19 cellular contexts compared by ENCODE assay signal in the genomic region with DNA sequence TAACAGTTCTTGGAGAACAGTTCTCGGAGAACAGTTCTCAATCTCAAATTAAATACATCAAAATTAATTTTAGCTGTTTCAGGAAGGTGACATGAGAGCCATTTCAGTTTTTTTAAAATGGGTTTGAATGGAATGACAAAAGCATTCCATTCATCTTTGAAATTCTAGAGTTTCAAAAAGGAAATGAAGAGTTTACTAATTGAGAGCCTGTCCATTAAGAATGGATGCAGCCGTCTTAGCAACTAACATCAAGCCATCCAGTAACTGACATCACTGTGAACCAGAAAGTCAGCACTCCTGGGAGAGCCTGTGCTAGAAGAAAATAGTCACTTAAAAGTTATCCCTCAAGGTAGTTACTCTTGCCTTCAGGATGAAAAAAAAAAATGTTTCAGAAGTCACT. TPM values are rescaled to one million over a fixed set of nuclear protein-coding genes. Genes with fewer than 3 reads are reported as not detected.
A peak's percentile ranks its signal among the peaks of the same experiment; 100 is the strongest.
DNase-seq lines count a peak whose midpoint lies in the region; ATAC-seq, FAIRE-seq and TF ChIP-seq lines count a peak whose summit lies in the region.
"Had no signal": no experiment of that assay in that cellular context is flagged by ENCODE, and none has a peak within 500 bp of the region (broad histone marks: within the 10 kb centered on the region; RNA-seq: fewer than 3 reads in every experiment).

No MANE protein-coding gene starts in this region.

- no peak for FAIRE-seq in small intestine (lab: Jason Lieb, UNC)

- no peaks in the 10 kb centered on the region for H3K9me2 ChIP-seq in OCI-LY7 (ENCODE audit: insufficient read depth, low read length)

- POLR2A ChIA-PET in OCI-LY7 (lab: Charles Lee), result no interaction called here

- H3K36me3 ChIP-seq in RWPE2 (ENCODE audit: low read depth) (no peaks in the 10 kb centered on the region), fibroblast of lung (ENCODE audit: control insufficient read depth, insufficient read depth, low read length) (no peaks in the 10 kb centered on the region), OCI-LY7 (ENCODE audit: insufficient read depth, low read length) (no peaks in the 10 kb centered on the region), small intestine (ENCODE audit: control insufficient read depth in 2 of 2, insufficient read depth in 2 of 2, low read length in 2 of 2) (no peaks in the 10 kb centered on the region)
- H3K36me3 ChIP-seq: neutrophil had no signal

- H3K79me2 ChIP-seq in fibroblast of lung (ENCODE audit: control insufficient read depth, insufficient read depth, low read length) (no peaks in the 10 kb centered on the region), OCI-LY7 (ENCODE audit: insufficient read depth, low read depth, low read length) (no peaks in the 10 kb centered on the region)

- no TSS peak for BruUV-seq in OCI-LY7 (replicated peaks; lab: Mats Ljungman, UMichigan)

- peak overlapping the region; percentile 33 for H3K4me2 ChIP-seq in fibroblast of lung (ENCODE audit: extremely low read depth, insufficient read depth, low read length)
- H3K4me2 ChIP-seq in OCI-LY7 (ENCODE audit: low read length), result no peak overlapping the region

- WGBS in small intestine, 3 donors, result 59 to 83% (median 63%) methylated on average over 2 of the region's 2 CpGs

- H3K4me1 ChIP-seq in RWPE2 (ENCODE audit: insufficient read depth, poor library complexity, severe bottlenecking) (peaks cover 26% of the 10 kb centered on the region), fibroblast of lung (ENCODE audit: control insufficient read depth, extremely low read depth, insufficient read depth, low read length) (peaks cover 5% of the 10 kb centered on the region), OCI-LY7 (ENCODE audit: insufficient read depth, low read length, poor library complexity, severe bottlenecking) (no peaks in the 10 kb centered on the region), small intestine (ENCODE audit: control insufficient read depth in 2 of 2, insufficient read depth in 1 of 2, low read depth in 1 of 2, low read length in 1 of 2) (no peaks in the 10 kb centered on the region)

- H3K9ac ChIP-seq in fibroblast of lung (ENCODE audit: insufficient read depth, low read length), result no peak overlapping the region

- DNase-seq in DMS114 treated with DMSO at 0.1 percent for 48 hours (lab: John Stamatoyannopoulos, UW; ENCODE audit: unreplicated experiment) (peak; percentile 24), RWPE2 (ENCODE audit: low spot score) (no peak), fibroblast of lung (ENCODE audit: low read depth in 2 of 2) (peak in 1 of 2 donors; percentile 65), renal cortical epithelial cell (ENCODE audit: low read depth) (peak; percentile 9), OCI-LY7 (ENCODE audit: low spot score) (no peak), NCI-H128 (lab: John Stamatoyannopoulos, UW; ENCODE audit: unreplicated experiment) (no peak), small intestine (no peak)
- DNase-seq: activated CD4-positive, alpha-beta T cell treated with anti-CD3 and anti-CD28 coated beads, Interleukin-2, amount 10 ng/mL, durations not matched to agents 24 days and 14 days; activated naive CD8-positive, alpha-beta T cell treated with anti-CD3 and anti-CD28 coated beads, Interleukin-2, amount 50 U/mL, for 24 hours; activated T-cell treated with anti-CD3 and anti-CD28 coated beads, Interleukin-2, amount 50 U/mL, for 72 hours; cortex of kidney; DMS53; NCI-H2029 treated with DMSO at 0.1 percent for 48 hours; NCI-H82; stimulated activated naive CD8-positive, alpha-beta T cell treated with anti-CD3 and anti-CD28 coated beads, Interleukin-15, amount 100 ng/mL, for 72 hours had no signal

- H3K9me3 ChIP-seq in RWPE2 (ENCODE audit: severe bottlenecking), result peaks cover 6% of the 10 kb centered on the region
- H3K9me3 ChIP-seq in fibroblast of lung (ENCODE audit: control insufficient read depth, insufficient read depth, low read depth, low read length), result no peaks in the 10 kb centered on the region
- H3K9me3 ChIP-seq in OCI-LY7 (ENCODE audit: low read length), result 0 out of 2 replicates have a peak, but pooled peaks cover 4% of the 10 kb centered on the region
- H3K9me3 ChIP-seq in small intestine (ENCODE audit: control insufficient read depth, low read depth), result no peaks in the 10 kb centered on the region
- H3K9me3 ChIP-seq: neutrophil had no signal

- CTCF ChIA-PET in OCI-LY7 (lab: Charles Lee; ENCODE audit: unreplicated experiment), result no interaction called here

- H4K20me1 ChIP-seq in fibroblast of lung (ENCODE audit: control insufficient read depth, extremely low read depth, insufficient read depth, low read length), result no peaks in the 10 kb centered on the region
- H4K20me1 ChIP-seq in OCI-LY7 (ENCODE audit: insufficient read depth, low read length), result no peaks in the 10 kb centered on the region

- H3K27me3 ChIP-seq in RWPE2 (ENCODE audit: insufficient read depth, poor library complexity, severe bottlenecking), result no peaks in the 10 kb centered on the region
- no peaks in the 10 kb centered on the region for H3K27me3 ChIP-seq in fibroblast of lung (ENCODE audit: control insufficient read depth, insufficient read depth, low read length)
- H3K27me3 ChIP-seq in small intestine (ENCODE audit: control insufficient read depth in 2 of 2, insufficient read depth in 2 of 2, low read length in 2 of 2), result no peaks in the 10 kb centered on the region
- H3K27me3 ChIP-seq: neutrophil had no signal

- peak overlapping the region; percentile 60 for H3K27ac ChIP-seq in RWPE2 (ENCODE audit: poor library complexity, severe bottlenecking)
- H3K27ac ChIP-seq in fibroblast of lung (ENCODE audit: insufficient read depth, low read length), result peak overlapping the region; percentile 53
- no peak overlapping the region for H3K27ac ChIP-seq in OCI-LY7 (ENCODE audit: low read depth, low read length, poor library complexity, severe bottlenecking)
- no peak overlapping the region for H3K27ac ChIP-seq in small intestine (ENCODE audit: low read depth in 1 of 2, low read length in 1 of 2)
- H3K27ac ChIP-seq: neutrophil had no signal

- intact Hi-C loops in OCI-LY7 (cut with micrococcal nuclease; ENCODE audit: unreplicated experiment), result no loop called here

- H3K4me3 ChIP-seq in RWPE2 (ENCODE audit: severe bottlenecking) (no peak overlapping the region), fibroblast of lung (replicated peaks in 1 of 4; ENCODE audit: control extremely low read depth in 1 of 4, insufficient read depth in 1 of 4, low read depth in 3 of 4, low read length in 4 of 4) (no peak overlapping the region), OCI-LY7 (ENCODE audit: low read depth, low read length, poor library complexity, severe bottlenecking) (no peak overlapping the region), small intestine (ENCODE audit: low read depth in 1 of 2, low read length in 2 of 2) (no peak overlapping the region)

- H2AFZ ChIP-seq in fibroblast of lung (ENCODE audit: low read length) (no peak overlapping the region), OCI-LY7 (ENCODE audit: low read length) (no peak overlapping the region)

- TF ChIP-seq CTCF in RWPE2 (IDR thresholded peaks at IDR 0.05; ENCODE audit: poor library complexity, severe bottlenecking), result no peak
- no peak for TF ChIP-seq CTCF in fibroblast of lung (conservative IDR thresholded peaks at IDR 0.05 in 1 of 2, IDR thresholded peaks at IDR 0.05 in 1 of 2; ENCODE audit: low read depth in 1 of 2, low read length in 2 of 2)
- no peak for TF ChIP-seq CTCF in OCI-LY7 (conservative IDR thresholded peaks at IDR 0.05; ENCODE audit: low read length)

- no peak for ATAC-seq in RWPE2 (ENCODE audit: low read depth)
- ATAC-seq in GM18873 (IDR thresholded peaks at IDR 0.05; ENCODE audit: low FRiP score, unreplicated experiment), result no peak
- ATAC-seq: activated naive CD8-positive, alpha-beta T cell treated with anti-CD3 and anti-CD28 coated beads, Interleukin-2, amount 50 U/mL, for 24 hours; activated T-cell treated with anti-CD3 and anti-CD28 coated beads, Interleukin-2, amount 50 U/mL, for 72 hours; esophagus mucosa; stimulated activated naive CD8-positive, alpha-beta T cell treated with anti-CD3 and anti-CD28 coated beads, Interleukin-15, amount 100 ng/mL, for 72 hours had no signal

RNA-seq across cellular contexts. Expression of gene FSTL1, which starts 47.0 kb away (rescaled TPM):
- total RNA-seq in fibroblast of lung (279 and 309 TPM in 2 replicates), renal cortical epithelial cell (740 and 1,387 TPM in 2 replicates), OCI-LY7 (2022) (0.74 and 0.79 TPM in 2 replicates)
- polyA plus RNA-seq in fibroblast of lung (583 and 1,500 TPM in 2 replicates), small intestine (10 to 100 TPM in 1 of 3 donors, 1 to 10 TPM in 2; 1.3 to 90.1 (median 2.7) TPM)
- 501 and 1,132 TPM in 2 replicates for polyA plus RNA-seq in fibroblast of lung (2012)
- 681 and 1,171 TPM in 2 replicates for polyA minus RNA-seq in fibroblast of lung (ENCODE audit: low replicate concordance)
- 0.03 and 0.09 TPM in 2 replicates for total RNA-seq in OCI-LY7 (2014; rRNA removed; shearing (Covaris generic))
- total RNA-seq: B cell had no signal

Comparison
In these comparisons a context has a peak if more than half of its experiments do, and no peak if none do; other contexts are left out.
1. DNase-seq: peak in DMS114 treated with DMSO at 0.1 percent for 48 hours (single experiment) and renal cortical epithelial cell (single experiment); none in RWPE2 (single experiment), OCI-LY7 (single experiment), NCI-H128 (single experiment) and small intestine (single experiment).
2. H3K27ac ChIP-seq: peak in RWPE2 (single experiment) and fibroblast of lung (single experiment); none in OCI-LY7 (single experiment) and small intestine (0 of 2).
3. RNA of gene FSTL1, which starts 47.0 kb away (total RNA-seq): 740 to 1,387 TPM in renal cortical epithelial cell and 279 to 309 TPM in fibroblast of lung; 0.03 to 0.79 TPM in OCI-LY7; every median in the first group is over 100 times any median in the second.